In genomic region chr4:142523111-142523510, GRCh38 we compare ENCODE assay signal across 31 cellular contexts.
"Had no signal": no experiment of that assay in that cellular context is flagged by ENCODE, and none has a peak within 500 bp of the region (broad histone marks: within the 10 kb centered on the region; RNA-seq: fewer than 3 reads in every experiment).

No MANE protein-coding gene starts in this region.

- H3K9me3 ChIP-seq: adrenal gland, body of pancreas, colonic mucosa, esophagus squamous epithelium had no signal

- H3K4me1 ChIP-seq: adrenal gland, body of pancreas, colonic mucosa, esophagus squamous epithelium had no signal

- H3K4me3 ChIP-seq: adrenal gland, body of pancreas, cardiac muscle cell, colonic mucosa, esophagus squamous epithelium, heart left ventricle had no signal

- H3K4me3 Mint-ChIP-seq: activated CD8-positive, alpha-beta T cell treated with anti-CD3 and anti-CD28 coated beads for 36 hours; activated naive CD4-positive, alpha-beta T cell treated with anti-CD3 and anti-CD28 coated beads for 36 hours; activated naive CD4-positive, alpha-beta T cell treated with anti-CD3 and anti-CD28 coated beads, Interleukin-2, amount 50 U/mL, for 24 hours; activated naive CD8-positive, alpha-beta T cell treated with anti-CD3 and anti-CD28 coated beads for 36 hours; activated naive CD8-positive, alpha-beta T cell treated with anti-CD3 and anti-CD28 coated beads, Interleukin-2, amount 50 U/mL, for 24 hours had no signal

- H3K36me3 ChIP-seq: adrenal gland, cardiac muscle cell, colonic mucosa, esophagus squamous epithelium, heart left ventricle had no signal

- H3K9me3 Mint-ChIP-seq: activated CD8-positive, alpha-beta T cell treated with anti-CD3 and anti-CD28 coated beads for 36 hours; activated naive CD4-positive, alpha-beta T cell treated with anti-CD3 and anti-CD28 coated beads for 36 hours; activated naive CD4-positive, alpha-beta T cell treated with anti-CD3 and anti-CD28 coated beads, Interleukin-2, amount 50 U/mL, for 24 hours; activated naive CD8-positive, alpha-beta T cell treated with anti-CD3 and anti-CD28 coated beads for 36 hours; activated naive CD8-positive, alpha-beta T cell treated with anti-CD3 and anti-CD28 coated beads, Interleukin-2, amount 50 U/mL, for 24 hours had no signal

- H3K27me3 ChIP-seq: adrenal gland, body of pancreas, cardiac muscle cell, colonic mucosa, esophagus squamous epithelium, heart left ventricle had no signal

- ATAC-seq: activated CD8-positive, alpha-beta T cell treated with anti-CD3 and anti-CD28 coated beads for 36 hours; activated naive CD8-positive, alpha-beta T cell treated with anti-CD3 and anti-CD28 coated beads, Interleukin-2, amount 50 U/mL, for 24 hours; body of pancreas; heart left ventricle had no signal

- H3K27me3 Mint-ChIP-seq: activated CD8-positive, alpha-beta T cell treated with anti-CD3 and anti-CD28 coated beads for 36 hours; activated naive CD4-positive, alpha-beta T cell treated with anti-CD3 and anti-CD28 coated beads, Interleukin-2, amount 50 U/mL, for 24 hours; activated naive CD8-positive, alpha-beta T cell treated with anti-CD3 and anti-CD28 coated beads for 36 hours; activated naive CD8-positive, alpha-beta T cell treated with anti-CD3 and anti-CD28 coated beads, Interleukin-2, amount 50 U/mL, for 24 hours had no signal

- H3K27ac Mint-ChIP-seq: activated CD8-positive, alpha-beta T cell treated with anti-CD3 and anti-CD28 coated beads for 36 hours; activated naive CD4-positive, alpha-beta T cell treated with anti-CD3 and anti-CD28 coated beads for 36 hours; activated naive CD4-positive, alpha-beta T cell treated with anti-CD3 and anti-CD28 coated beads, Interleukin-2, amount 50 U/mL, for 24 hours; activated naive CD8-positive, alpha-beta T cell treated with anti-CD3 and anti-CD28 coated beads for 36 hours; activated naive CD8-positive, alpha-beta T cell treated with anti-CD3 and anti-CD28 coated beads, Interleukin-2, amount 50 U/mL, for 24 hours had no signal

- FAIRE-seq: endometrium, endothelial cell of umbilical vein, frontal cortex had no signal

- H3K27ac ChIP-seq: adrenal gland, body of pancreas, cardiac muscle cell, colonic mucosa, esophagus squamous epithelium, heart left ventricle had no signal

- DNase-seq: activated CD4-positive, alpha-beta T cell treated with anti-CD3 and anti-CD28 coated beads for 4 hours; activated CD4-positive, alpha-beta T cell treated with anti-CD3 and anti-CD28 coated beads, Interleukin-2, amount 50 U/mL, for 1 hour; activated CD4-positive, alpha-beta T cell treated with anti-CD3 and anti-CD28 coated beads, Interleukin-2, amount 50 U/mL, for 48 hours; activated CD4-positive, CD25-positive, alpha-beta regulatory T cell; activated CD4-positive, CD25-positive, alpha-beta regulatory T cell treated with anti-CD3 and anti-CD28 coated beads, Interleukin-2, amount 50 U/mL, for 72 hours; activated CD8-positive, alpha-beta memory T cell treated with anti-CD3 and anti-CD28 coated beads for 24 hours; activated CD8-positive, alpha-beta T cell treated with anti-CD3 and anti-CD28 coated beads for 36 hours; activated effector memory CD4-positive, alpha-beta T cell treated with Interleukin-2 at 50 U/mL for 16 hours; activated gamma-delta T cell treated with Interleukin-2 at 50 U/mL for 16 hours; activated naive CD4-positive, alpha-beta T cell treated with anti-CD3 and anti-CD28 coated beads for 36 hours; activated naive CD8-positive, alpha-beta T cell treated with anti-CD3 and anti-CD28 coated beads for 36 hours; activated naive CD8-positive, alpha-beta T cell treated with anti-CD3 and anti-CD28 coated beads, Interleukin-2, amount 50 U/mL, for 24 hours; activated T-cell treated with anti-CD3 and anti-CD28 coated beads, Interleukin-2, amount 50 U/mL, for 1 hour; activated T-cell treated with anti-CD3 and anti-CD28 coated beads, Interleukin-2, amount 50 U/mL, for 48 hours; adrenal gland; amygdala; aorta; body of pancreas; central memory CD4-positive, alpha-beta T cell; cerebellar nuclear complex; colonic mucosa; effector CD8-positive, alpha-beta T cell; esophagus squamous epithelium; glutamatergic neuron; heart left ventricle; T-helper 2 cell had no signal

- H3K4me1 Mint-ChIP-seq: activated naive CD8-positive, alpha-beta T cell treated with anti-CD3 and anti-CD28 coated beads for 36 hours; activated naive CD8-positive, alpha-beta T cell treated with anti-CD3 and anti-CD28 coated beads, Interleukin-2, amount 50 U/mL, for 24 hours had no signal

- H3K36me3 Mint-ChIP-seq: activated naive CD4-positive, alpha-beta T cell treated with anti-CD3 and anti-CD28 coated beads, Interleukin-2, amount 50 U/mL, for 24 hours; activated naive CD8-positive, alpha-beta T cell treated with anti-CD3 and anti-CD28 coated beads for 36 hours had no signal
